Comparison of ENCODE assay signal across 8 cellular contexts in the genomic region with DNA sequence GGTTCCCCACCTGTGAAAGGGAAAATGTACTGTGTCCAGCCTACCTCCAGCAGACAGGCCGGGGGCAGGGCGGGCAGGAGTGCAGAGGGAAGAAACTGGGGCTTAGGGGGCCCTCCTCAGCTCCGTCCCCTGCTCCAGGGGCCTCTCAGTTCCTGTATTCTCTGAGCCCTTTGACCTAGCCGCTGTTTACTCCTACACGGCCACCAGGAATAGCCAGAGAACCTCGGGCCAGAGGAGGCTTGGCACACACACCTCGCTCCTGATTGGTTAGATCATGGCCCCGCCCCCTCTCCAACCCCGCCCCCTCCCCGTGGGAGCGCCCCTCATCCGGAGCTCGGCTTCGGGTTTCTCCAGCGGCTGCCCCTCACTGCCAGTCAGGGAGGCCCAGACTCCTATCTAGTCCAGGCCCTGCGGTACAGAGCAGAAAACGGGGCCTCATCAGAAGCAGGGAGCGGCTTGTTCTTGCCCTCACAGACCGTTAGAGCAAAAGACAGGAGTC. TPM values are rescaled to one million over a fixed set of nuclear protein-coding genes. Genes with fewer than 3 reads are reported as not detected.
DNase-seq lines count a peak whose midpoint lies in the region; ATAC-seq and TF ChIP-seq lines count a peak whose summit lies in the region.

No MANE protein-coding gene starts in this region.

- peaks cover 14 to 29% of the 10 kb centered on the region in 2 donors for H3K4me1 ChIP-seq in ascending aorta

- peak overlapping the region; percentile 95 to 99 for H3K27ac ChIP-seq in ascending aorta

- H3K27me3 ChIP-seq in ascending aorta: no peaks in the 10 kb centered on the region

- BruUV-seq in Calu3 (replicated peaks; lab: Mats Ljungman, UMichigan): no TSS peak

- ATAC-seq in HG03520 (IDR thresholded peaks at IDR 0.05; ENCODE audit: unreplicated experiment) (no peak), HG02588 (IDR thresholded peaks at IDR 0.05; ENCODE audit: unreplicated experiment) (no peak)

- H3K36me3 Mint-ChIP-seq in Calu3 (ENCODE audit: insufficient read depth, unreplicated experiment): peaks cover 27% of the 10 kb centered on the region

- TF ChIP-seq CTCF in NB4 (IDR thresholded peaks at IDR 0.05; ENCODE audit: low read depth, low read length): no peak
- TF ChIP-seq CTCF in ascending aorta (IDR thresholded peaks at IDR 0.05): no peak
- TF ChIP-seq CTCF in Calu3 (IDR thresholded peaks at IDR 0.05; ENCODE audit: unreplicated experiment): no peak

- no peak overlapping the region for H3K27ac Mint-ChIP-seq in Calu3 (ENCODE audit: unreplicated experiment)

- TF ChIP-seq POLR2A in NB4 (IDR thresholded peaks at IDR 0.05; ENCODE audit: extremely low read depth, insufficient read length): no peak

- H3K27me3 Mint-ChIP-seq in Calu3 (ENCODE audit: unreplicated experiment): no peaks in the 10 kb centered on the region

- H3K36me3 ChIP-seq in ascending aorta: peaks cover 38 to 44% of the 10 kb centered on the region in 2 donors

- H3K4me3 ChIP-seq in NB4 (ENCODE audit: low read depth, low read length) (no peak overlapping the region), ascending aorta (peak overlapping the region; percentile 83 to 100)

- peaks cover 8% of the 10 kb centered on the region for H3K4me1 Mint-ChIP-seq in Calu3 (ENCODE audit: low read depth, unreplicated experiment)

- CTCF ChIA-PET in Calu3 (lab: Charles Lee): no interaction called here

- no peaks in the 10 kb centered on the region for H3K9me3 Mint-ChIP-seq in Calu3 (ENCODE audit: low read depth, unreplicated experiment)

- H3K9me3 ChIP-seq in ascending aorta: no peaks in the 10 kb centered on the region

- intact Hi-C loops in ascending aorta (cut with DNase I): loop anchor here (1.0 to 2.0 kb wide), 2 partner anchors 20 kb away; a partner anchor contains a TSS
- intact Hi-C loops in Calu3 (cut with micrococcal nuclease; ENCODE audit: unreplicated experiment): no loop called here

- no peak overlapping the region for H3K4me3 Mint-ChIP-seq in Calu3 (ENCODE audit: low read depth, unreplicated experiment)

- DNase-seq in EH (ENCODE audit: low read depth) (peak; percentile 78), NB4 (ENCODE audit: low read depth) (peak; percentile 87), ascending aorta (ENCODE audit: low spot score in 2 of 2) (peak in 1 of 2 donors; percentile 92), hippocampal formation (lab: John Stamatoyannopoulos, UW) (peak; percentile 61 to 81), retina (peak; percentile 72), Calu3 (no peak)

RNA-seq across cellular contexts. Expression of a gene that starts 2.2 kb away (rescaled TPM):
- total RNA-seq in ascending aorta (172 TPM), Calu3 (2022) (9.1 and 12.1 TPM in 2 replicates)

RNA-seq across cellular contexts. Expression of a gene that starts 19.6 kb away (rescaled TPM):
- total RNA-seq in ascending aorta (134 TPM), Calu3 (2022) (11.8 and 12.8 TPM in 2 replicates)

RNA-seq across cellular contexts. Expression of a gene that starts 19.8 kb away (rescaled TPM):
- total RNA-seq in ascending aorta: 64.5 TPM
- 12.2 and 15.6 TPM in 2 replicates for total RNA-seq in Calu3 (2022)

RNA-seq across cellular contexts. Expression of a gene that starts 33.3 kb away (rescaled TPM):
- total RNA-seq in ascending aorta: not detected
- total RNA-seq in Calu3 (2022): 0.17 and 1.1 TPM in 2 replicates

RNA-seq across cellular contexts. Expression of a gene that starts 40.4 kb away (rescaled TPM):
- 18.2 TPM for total RNA-seq in ascending aorta
- total RNA-seq in Calu3 (2022): 31.5 and 39.9 TPM in 2 replicates

Comparison
In these comparisons a context has a peak if more than half of its experiments do, and no peak if none do; other contexts are left out.
1. RNA of a gene that starts 2.2 kb away (total RNA-seq): 172 TPM in ascending aorta (single experiment); 9.1 to 12.1 TPM in Calu3; every median in the first group is over 10 times any median in the second.